Comparison of ENCODE assay signal across 1 cellular context in the genomic region with DNA sequence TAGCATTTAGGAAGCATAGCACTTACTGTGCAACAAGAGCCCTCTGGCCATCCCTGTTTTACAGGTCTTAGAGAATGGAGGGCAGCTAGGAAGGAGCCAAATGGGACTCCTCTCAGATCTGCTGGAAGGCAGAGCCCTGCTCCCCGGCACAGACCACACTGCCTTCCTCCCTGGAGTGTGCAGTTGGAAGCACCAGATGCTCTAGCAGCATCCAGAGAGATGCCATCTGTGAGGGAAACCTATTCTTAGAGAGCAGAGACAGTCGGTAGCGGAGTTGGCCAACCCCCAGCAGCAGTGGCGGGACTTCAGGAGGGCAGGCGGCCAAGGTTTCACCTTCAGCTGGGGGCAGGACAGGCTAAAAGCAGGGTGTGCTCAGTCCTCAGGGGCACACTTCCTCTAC.
TF ChIP-seq lines count a peak whose summit lies in the region.

No MANE protein-coding gene starts in this region.

TF ChIP-seq in GM23338, 12 proteins besides CTCF, POLR2A, EP300 and RAD21 (continued from another document):
- TF ChIP-seq, protein P1, sequence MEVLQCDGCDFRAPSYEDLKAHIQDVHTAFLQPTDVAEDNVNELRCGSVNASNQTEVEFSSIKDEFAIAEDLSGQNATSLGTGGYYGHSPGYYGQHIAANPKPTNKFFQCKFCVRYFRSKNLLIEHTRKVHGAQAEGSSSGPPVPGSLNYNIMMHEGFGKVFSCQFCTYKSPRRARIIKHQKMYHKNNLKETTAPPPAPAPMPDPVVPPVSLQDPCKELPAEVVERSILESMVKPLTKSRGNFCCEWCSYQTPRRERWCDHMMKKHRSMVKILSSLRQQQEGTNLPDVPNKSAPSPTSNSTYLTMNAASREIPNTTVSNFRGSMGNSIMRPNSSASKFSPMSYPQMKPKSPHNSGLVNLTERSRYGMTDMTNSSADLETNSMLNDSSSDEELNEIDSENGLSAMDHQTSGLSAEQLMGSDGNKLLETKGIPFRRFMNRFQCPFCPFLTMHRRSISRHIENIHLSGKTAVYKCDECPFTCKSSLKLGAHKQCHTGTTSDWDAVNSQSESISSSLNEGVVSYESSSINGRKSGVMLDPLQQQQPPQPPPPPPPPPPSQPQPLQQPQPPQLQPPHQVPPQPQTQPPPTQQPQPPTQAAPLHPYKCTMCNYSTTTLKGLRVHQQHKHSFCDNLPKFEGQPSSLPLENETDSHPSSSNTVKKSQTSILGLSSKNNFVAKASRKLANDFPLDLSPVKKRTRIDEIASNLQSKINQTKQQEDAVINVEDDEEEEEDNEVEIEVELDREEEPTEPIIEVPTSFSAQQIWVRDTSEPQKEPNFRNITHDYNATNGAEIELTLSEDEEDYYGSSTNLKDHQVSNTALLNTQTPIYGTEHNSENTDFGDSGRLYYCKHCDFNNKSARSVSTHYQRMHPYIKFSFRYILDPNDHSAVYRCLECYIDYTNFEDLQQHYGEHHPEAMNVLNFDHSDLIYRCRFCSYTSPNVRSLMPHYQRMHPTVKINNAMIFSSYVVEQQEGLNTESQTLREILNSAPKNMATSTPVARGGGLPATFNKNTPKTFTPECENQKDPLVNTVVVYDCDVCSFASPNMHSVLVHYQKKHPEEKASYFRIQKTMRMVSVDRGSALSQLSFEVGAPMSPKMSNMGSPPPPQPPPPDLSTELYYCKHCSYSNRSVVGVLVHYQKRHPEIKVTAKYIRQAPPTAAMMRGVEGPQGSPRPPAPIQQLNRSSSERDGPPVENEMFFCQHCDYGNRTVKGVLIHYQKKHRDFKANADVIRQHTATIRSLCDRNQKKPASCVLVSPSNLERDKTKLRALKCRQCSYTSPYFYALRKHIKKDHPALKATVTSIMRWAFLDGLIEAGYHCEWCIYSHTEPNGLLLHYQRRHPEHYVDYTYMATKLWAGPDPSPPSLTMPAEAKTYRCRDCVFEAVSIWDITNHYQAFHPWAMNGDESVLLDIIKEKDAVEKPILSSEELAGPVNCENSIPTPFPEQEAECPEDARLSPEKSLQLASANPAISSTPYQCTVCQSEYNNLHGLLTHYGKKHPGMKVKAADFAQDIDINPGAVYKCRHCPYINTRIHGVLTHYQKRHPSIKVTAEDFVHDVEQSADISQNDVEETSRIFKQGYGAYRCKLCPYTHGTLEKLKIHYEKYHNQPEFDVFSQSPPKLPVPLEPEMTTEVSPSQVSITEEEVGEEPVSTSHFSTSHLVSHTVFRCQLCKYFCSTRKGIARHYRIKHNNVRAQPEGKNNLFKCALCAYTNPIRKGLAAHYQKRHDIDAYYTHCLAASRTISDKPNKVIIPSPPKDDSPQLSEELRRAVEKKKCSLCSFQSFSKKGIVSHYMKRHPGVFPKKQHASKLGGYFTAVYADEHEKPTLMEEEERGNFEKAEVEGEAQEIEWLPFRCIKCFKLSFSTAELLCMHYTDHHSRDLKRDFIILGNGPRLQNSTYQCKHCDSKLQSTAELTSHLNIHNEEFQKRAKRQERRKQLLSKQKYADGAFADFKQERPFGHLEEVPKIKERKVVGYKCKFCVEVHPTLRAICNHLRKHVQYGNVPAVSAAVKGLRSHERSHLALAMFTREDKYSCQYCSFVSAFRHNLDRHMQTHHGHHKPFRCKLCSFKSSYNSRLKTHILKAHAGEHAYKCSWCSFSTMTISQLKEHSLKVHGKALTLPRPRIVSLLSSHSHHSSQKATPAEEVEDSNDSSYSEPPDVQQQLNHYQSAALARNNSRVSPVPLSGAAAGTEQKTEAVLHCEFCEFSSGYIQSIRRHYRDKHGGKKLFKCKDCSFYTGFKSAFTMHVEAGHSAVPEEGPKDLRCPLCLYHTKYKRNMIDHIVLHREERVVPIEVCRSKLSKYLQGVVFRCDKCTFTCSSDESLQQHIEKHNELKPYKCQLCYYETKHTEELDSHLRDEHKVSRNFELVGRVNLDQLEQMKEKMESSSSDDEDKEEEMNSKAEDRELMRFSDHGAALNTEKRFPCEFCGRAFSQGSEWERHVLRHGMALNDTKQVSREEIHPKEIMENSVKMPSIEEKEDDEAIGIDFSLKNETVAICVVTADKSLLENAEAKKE (CRISPR knock-in tag; IDR thresholded peaks at IDR 0.05), result no peak
- TF ChIP-seq EZH2phosphoT487 (IDR thresholded peaks at IDR 0.05; ENCODE audit: unreplicated experiment) (no peak), ZNF331 (CRISPR knock-in tag; IDR thresholded peaks at IDR 0.05; ENCODE audit: low read depth) (no peak), NANOG (IDR thresholded peaks at IDR 0.05; ENCODE audit: borderline replicate concordance) (no peak), EZH2 (IDR thresholded peaks at IDR 0.05; ENCODE audit: low read depth, unreplicated experiment) (no peak), ZNF114 (CRISPR knock-in tag; IDR thresholded peaks at IDR 0.05) (no peak)
- TF ChIP-seq, protein P2, sequence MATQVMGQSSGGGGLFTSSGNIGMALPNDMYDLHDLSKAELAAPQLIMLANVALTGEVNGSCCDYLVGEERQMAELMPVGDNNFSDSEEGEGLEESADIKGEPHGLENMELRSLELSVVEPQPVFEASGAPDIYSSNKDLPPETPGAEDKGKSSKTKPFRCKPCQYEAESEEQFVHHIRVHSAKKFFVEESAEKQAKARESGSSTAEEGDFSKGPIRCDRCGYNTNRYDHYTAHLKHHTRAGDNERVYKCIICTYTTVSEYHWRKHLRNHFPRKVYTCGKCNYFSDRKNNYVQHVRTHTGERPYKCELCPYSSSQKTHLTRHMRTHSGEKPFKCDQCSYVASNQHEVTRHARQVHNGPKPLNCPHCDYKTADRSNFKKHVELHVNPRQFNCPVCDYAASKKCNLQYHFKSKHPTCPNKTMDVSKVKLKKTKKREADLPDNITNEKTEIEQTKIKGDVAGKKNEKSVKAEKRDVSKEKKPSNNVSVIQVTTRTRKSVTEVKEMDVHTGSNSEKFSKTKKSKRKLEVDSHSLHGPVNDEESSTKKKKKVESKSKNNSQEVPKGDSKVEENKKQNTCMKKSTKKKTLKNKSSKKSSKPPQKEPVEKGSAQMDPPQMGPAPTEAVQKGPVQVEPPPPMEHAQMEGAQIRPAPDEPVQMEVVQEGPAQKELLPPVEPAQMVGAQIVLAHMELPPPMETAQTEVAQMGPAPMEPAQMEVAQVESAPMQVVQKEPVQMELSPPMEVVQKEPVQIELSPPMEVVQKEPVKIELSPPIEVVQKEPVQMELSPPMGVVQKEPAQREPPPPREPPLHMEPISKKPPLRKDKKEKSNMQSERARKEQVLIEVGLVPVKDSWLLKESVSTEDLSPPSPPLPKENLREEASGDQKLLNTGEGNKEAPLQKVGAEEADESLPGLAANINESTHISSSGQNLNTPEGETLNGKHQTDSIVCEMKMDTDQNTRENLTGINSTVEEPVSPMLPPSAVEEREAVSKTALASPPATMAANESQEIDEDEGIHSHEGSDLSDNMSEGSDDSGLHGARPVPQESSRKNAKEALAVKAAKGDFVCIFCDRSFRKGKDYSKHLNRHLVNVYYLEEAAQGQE (IDR thresholded peaks at IDR 0.05; ENCODE audit: unreplicated experiment), result no peak
- TF ChIP-seq, protein P3, sequence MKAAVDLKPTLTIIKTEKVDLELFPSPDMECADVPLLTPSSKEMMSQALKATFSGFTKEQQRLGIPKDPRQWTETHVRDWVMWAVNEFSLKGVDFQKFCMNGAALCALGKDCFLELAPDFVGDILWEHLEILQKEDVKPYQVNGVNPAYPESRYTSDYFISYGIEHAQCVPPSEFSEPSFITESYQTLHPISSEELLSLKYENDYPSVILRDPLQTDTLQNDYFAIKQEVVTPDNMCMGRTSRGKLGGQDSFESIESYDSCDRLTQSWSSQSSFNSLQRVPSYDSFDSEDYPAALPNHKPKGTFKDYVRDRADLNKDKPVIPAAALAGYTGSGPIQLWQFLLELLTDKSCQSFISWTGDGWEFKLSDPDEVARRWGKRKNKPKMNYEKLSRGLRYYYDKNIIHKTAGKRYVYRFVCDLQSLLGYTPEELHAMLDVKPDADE (IDR thresholded peaks at IDR 0.05), result no peak
